1 cellular context compared by ENCODE assay signal in the genomic region with DNA sequence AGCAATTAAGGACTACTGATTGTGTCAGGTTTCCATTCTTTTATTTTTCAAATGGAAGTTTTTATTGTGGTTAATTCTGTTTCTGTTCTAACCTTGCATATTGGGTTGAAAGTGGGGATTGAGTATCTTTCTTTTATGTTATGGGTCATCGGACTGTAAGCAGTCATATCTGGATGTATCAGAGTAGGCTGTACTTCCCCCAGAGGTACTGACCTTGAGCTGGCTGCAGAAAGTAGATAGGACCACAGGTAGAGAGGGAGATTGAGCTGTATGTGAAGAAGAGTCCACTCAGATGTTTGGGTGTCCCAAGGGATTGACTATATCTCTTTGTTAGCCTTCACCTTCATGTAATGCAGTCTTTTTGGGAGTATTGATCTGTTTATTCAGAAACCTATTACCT.
TF ChIP-seq lines count a peak whose summit lies in the region.

No MANE protein-coding gene starts in this region.

TF ChIP-seq in HepG2, 621 proteins besides CTCF, POLR2A, EP300 and RAD21:
- TF ChIP-seq PLRG1 (conservative IDR thresholded peaks at IDR 0.05) (no peak), ZNF317 (CRISPR knock-in tag; IDR thresholded peaks at IDR 0.05) (peak; percentile 95)
TF ChIP-seq in HepG2: peak in this region for 1.
